35 cellular contexts compared by ENCODE assay signal in the genomic region with DNA sequence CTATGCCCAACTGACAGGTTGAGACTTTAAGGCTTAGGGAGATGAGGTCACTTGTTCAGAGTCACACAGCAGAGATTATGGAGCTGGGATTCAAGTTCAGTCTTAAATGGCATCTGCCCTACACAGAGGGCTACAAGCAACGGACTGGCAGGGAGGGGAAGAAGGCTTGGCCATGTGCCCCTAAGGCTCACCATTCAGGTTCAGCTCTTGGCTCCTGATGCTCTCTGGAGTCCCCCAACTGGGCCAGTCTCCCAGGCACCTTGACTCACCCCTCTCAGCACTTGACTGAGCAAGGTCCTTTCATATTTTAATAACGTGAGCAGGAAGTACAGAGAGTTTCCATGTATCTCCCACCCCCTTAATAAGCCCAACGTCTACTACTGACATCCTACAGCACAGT.
"Had no signal": no experiment of that assay in that cellular context is flagged by ENCODE, and none has a peak within 500 bp of the region (broad histone marks: within the 10 kb centered on the region; RNA-seq: fewer than 3 reads in every experiment).

No MANE protein-coding gene starts in this region.

- ATAC-seq: activated naive CD4-positive, alpha-beta T cell treated with anti-CD3 and anti-CD28 coated beads, Interleukin-2, amount 50 U/mL, for 72 hours; activated naive CD8-positive, alpha-beta T cell treated with anti-CD3 and anti-CD28 coated beads, Interleukin-2, amount 50 U/mL, for 24 hours; activated T-cell treated with anti-CD3 and anti-CD28 coated beads, Interleukin-2, amount 50 U/mL, for 4 hours; activated T-cell treated with anti-CD3 and anti-CD28 coated beads, Interleukin-2, amount 50 U/mL, for 72 hours; activated T-helper 17 cell treated with anti-CD3 and anti-CD28 coated beads, Interleukin-2, amount 50 U/mL, for 72 hours; body of pancreas had no signal

- H3K36me3 Mint-ChIP-seq: activated naive CD4-positive, alpha-beta T cell treated with anti-CD3 and anti-CD28 coated beads, Interleukin-2, amount 10 ng/mL, durations not matched to agents 7 days and 5 days; activated naive CD4-positive, alpha-beta T cell treated with anti-CD3 and anti-CD28 coated beads, Interleukin-2, amount 50 U/mL, for 24 hours; activated naive CD4-positive, alpha-beta T cell treated with anti-CD3 and anti-CD28 coated beads, Interleukin-2, amount 50 U/mL, for 72 hours; activated naive CD8-positive, alpha-beta T cell; activated naive CD8-positive, alpha-beta T cell treated with anti-CD3 and anti-CD28 coated beads for 36 hours; brain had no signal

- H3K4me3 Mint-ChIP-seq: activated naive CD4-positive, alpha-beta T cell treated with anti-CD3 and anti-CD28 coated beads for 36 hours; activated naive CD4-positive, alpha-beta T cell treated with anti-CD3 and anti-CD28 coated beads, Interleukin-2, amount 10 ng/mL, durations not matched to agents 7 days and 5 days; activated naive CD4-positive, alpha-beta T cell treated with anti-CD3 and anti-CD28 coated beads, Interleukin-2, amount 50 U/mL, for 24 hours; activated naive CD8-positive, alpha-beta T cell; activated naive CD8-positive, alpha-beta T cell treated with anti-CD3 and anti-CD28 coated beads for 36 hours; activated naive CD8-positive, alpha-beta T cell treated with anti-CD3 and anti-CD28 coated beads, Interleukin-2, amount 10 ng/mL, durations not matched to agents 7 days and 5 days; activated naive CD8-positive, alpha-beta T cell treated with anti-CD3 and anti-CD28 coated beads, Interleukin-2, amount 50 U/mL, for 24 hours; activated T-cell treated with anti-CD3 and anti-CD28 coated beads, Interleukin-2, amount 50 U/mL, for 24 hours; activated T-cell treated with anti-CD3 and anti-CD28 coated beads, Interleukin-2, amount 50 U/mL, for 4 hours; activated T-cell treated with anti-CD3 and anti-CD28 coated beads, Interleukin-2, amount 50 U/mL, for 72 hours; activated T-helper 1 cell treated with anti-CD3 and anti-CD28 coated beads, Interleukin-12 subunit alpha, Interleukin-12 subunit beta, Interleukin-2, Interleukin-4 antibody, amounts not matched to agents 30 ng/mL and 10 ng/mL and 1 ng/mL, durations not matched to agents 14 hours and 24 hours and 36 hours; activated T-helper 17 cell treated with anti-CD3 and anti-CD28 coated beads, Interleukin-2, amount 50 U/mL, for 72 hours; brain; central memory CD8-positive, alpha-beta T cell had no signal

- FAIRE-seq: astrocyte had no signal

- H3K9me3 Mint-ChIP-seq: activated naive CD4-positive, alpha-beta T cell treated with anti-CD3 and anti-CD28 coated beads for 36 hours; activated naive CD4-positive, alpha-beta T cell treated with anti-CD3 and anti-CD28 coated beads, Interleukin-2, amount 10 ng/mL, durations not matched to agents 7 days and 5 days; activated naive CD4-positive, alpha-beta T cell treated with anti-CD3 and anti-CD28 coated beads, Interleukin-2, amount 50 U/mL, for 24 hours; activated naive CD4-positive, alpha-beta T cell treated with anti-CD3 and anti-CD28 coated beads, Interleukin-2, amount 50 U/mL, for 72 hours; activated naive CD8-positive, alpha-beta T cell treated with anti-CD3 and anti-CD28 coated beads for 36 hours; activated naive CD8-positive, alpha-beta T cell treated with anti-CD3 and anti-CD28 coated beads, Interleukin-2, amount 10 ng/mL, durations not matched to agents 7 days and 5 days; activated naive CD8-positive, alpha-beta T cell treated with anti-CD3 and anti-CD28 coated beads, Interleukin-2, amount 50 U/mL, for 24 hours; activated T-cell treated with anti-CD3 and anti-CD28 coated beads, Interleukin-2, amount 50 U/mL, for 24 hours; activated T-cell treated with anti-CD3 and anti-CD28 coated beads, Interleukin-2, amount 50 U/mL, for 4 hours; activated T-cell treated with anti-CD3 and anti-CD28 coated beads, Interleukin-2, amount 50 U/mL, for 72 hours; activated T-helper 1 cell treated with anti-CD3 and anti-CD28 coated beads, Interleukin-12 subunit alpha, Interleukin-12 subunit beta, Interleukin-2, Interleukin-4 antibody, amounts not matched to agents 30 ng/mL and 10 ng/mL and 1 ng/mL, durations not matched to agents 14 hours and 24 hours and 36 hours; activated T-helper 17 cell treated with anti-CD3 and anti-CD28 coated beads, Interleukin-2, amount 50 U/mL, for 72 hours; activated T-helper 2 cell treated with anti-CD3 and anti-CD28 coated beads, Interferon-gamma antibody, Interleukin-2, Interleukin-4, amounts not matched to agents 10 μg/mL and 5 μg/mL and 100 μg/mL, durations not matched to agents 14 hours and 24 hours and 36 hours; central memory CD8-positive, alpha-beta T cell had no signal

- H3K27me3 Mint-ChIP-seq: activated naive CD4-positive, alpha-beta T cell treated with anti-CD3 and anti-CD28 coated beads, Interleukin-2, amount 50 U/mL, for 24 hours; activated naive CD8-positive, alpha-beta T cell treated with anti-CD3 and anti-CD28 coated beads for 36 hours; activated T-cell treated with anti-CD3 and anti-CD28 coated beads, Interleukin-2, amount 50 U/mL, for 24 hours; activated T-helper 17 cell treated with anti-CD3 and anti-CD28 coated beads, Interleukin-2, amount 50 U/mL, for 72 hours had no signal

- H3K27ac Mint-ChIP-seq: activated naive CD4-positive, alpha-beta T cell treated with anti-CD3 and anti-CD28 coated beads for 36 hours; activated naive CD4-positive, alpha-beta T cell treated with anti-CD3 and anti-CD28 coated beads, Interleukin-2, amount 10 ng/mL, durations not matched to agents 7 days and 5 days; activated naive CD4-positive, alpha-beta T cell treated with anti-CD3 and anti-CD28 coated beads, Interleukin-2, amount 50 U/mL, for 24 hours; activated naive CD4-positive, alpha-beta T cell treated with anti-CD3 and anti-CD28 coated beads, Interleukin-2, amount 50 U/mL, for 72 hours; activated naive CD8-positive, alpha-beta T cell; activated naive CD8-positive, alpha-beta T cell treated with anti-CD3 and anti-CD28 coated beads for 36 hours; activated naive CD8-positive, alpha-beta T cell treated with anti-CD3 and anti-CD28 coated beads, Interleukin-2, amount 10 ng/mL, durations not matched to agents 7 days and 5 days; activated naive CD8-positive, alpha-beta T cell treated with anti-CD3 and anti-CD28 coated beads, Interleukin-2, amount 50 U/mL, for 24 hours; activated T-cell treated with anti-CD3 and anti-CD28 coated beads, Interleukin-2, amount 50 U/mL, for 24 hours; activated T-cell treated with anti-CD3 and anti-CD28 coated beads, Interleukin-2, amount 50 U/mL, for 72 hours; activated T-helper 1 cell treated with anti-CD3 and anti-CD28 coated beads, Interleukin-12 subunit alpha, Interleukin-12 subunit beta, Interleukin-2, Interleukin-4 antibody, amounts not matched to agents 30 ng/mL and 10 ng/mL and 1 ng/mL, durations not matched to agents 14 hours and 24 hours and 36 hours; activated T-helper 17 cell treated with anti-CD3 and anti-CD28 coated beads, Interleukin-2, amount 50 U/mL, for 72 hours; activated T-helper 2 cell treated with anti-CD3 and anti-CD28 coated beads, Interferon-gamma antibody, Interleukin-2, Interleukin-4, amounts not matched to agents 10 μg/mL and 5 μg/mL and 100 μg/mL, durations not matched to agents 14 hours and 24 hours and 36 hours; brain had no signal

- DNase-seq: activated effector memory CD4-positive, alpha-beta T cell treated with anti-CD3 and anti-CD28 coated beads, Interleukin-2, amount 50 U/mL, for 16 hours; activated effector memory CD4-positive, alpha-beta T cell treated with Interleukin-2 at 50 U/mL for 16 hours; activated gamma-delta T cell; activated gamma-delta T cell treated with Interleukin-2 at 50 U/mL for 16 hours; activated naive CD4-positive, alpha-beta T cell; activated naive CD4-positive, alpha-beta T cell treated with anti-CD3 and anti-CD28 coated beads for 36 hours; activated naive CD4-positive, alpha-beta T cell treated with anti-CD3 and anti-CD28 coated beads, Interleukin-2, amount 10 ng/mL, durations not matched to agents 7 days and 5 days; activated naive CD4-positive, alpha-beta T cell treated with anti-CD3 and anti-CD28 coated beads, Interleukin-2, amount 50 U/mL, for 16 hours; activated naive CD4-positive, alpha-beta T cell treated with Interleukin-2 at 50 U/mL for 16 hours; activated naive CD8-positive, alpha-beta T cell treated with anti-CD3 and anti-CD28 coated beads for 36 hours; activated naive CD8-positive, alpha-beta T cell treated with anti-CD3 and anti-CD28 coated beads, Interleukin-2, amount 10 ng/mL, durations not matched to agents 7 days and 5 days; activated naive CD8-positive, alpha-beta T cell treated with anti-CD3 and anti-CD28 coated beads, Interleukin-2, amount 50 U/mL, for 24 hours; activated T-cell treated with anti-CD3 and anti-CD28 coated beads, Interleukin-2, amount 50 U/mL, for 1 hour; activated T-cell treated with anti-CD3 and anti-CD28 coated beads, Interleukin-2, amount 50 U/mL, for 24 hours; activated T-cell treated with anti-CD3 and anti-CD28 coated beads, Interleukin-2, amount 50 U/mL, for 4 hours; activated T-cell treated with anti-CD3 and anti-CD28 coated beads, Interleukin-2, amount 50 U/mL, for 48 hours; activated T-cell treated with anti-CD3 and anti-CD28 coated beads, Interleukin-2, amount 50 U/mL, for 72 hours; adrenal gland; amniotic stem cell; amygdala; aorta; body of pancreas; brain microvascular endothelial cell; caudate nucleus; central memory CD4-positive, alpha-beta T cell; cerebellar nuclear complex had no signal
